34 cellular contexts compared by ENCODE assay signal in genomic region chr3:142907996-142908395, GRCh38. TPM values are rescaled to one million over a fixed set of nuclear protein-coding genes. Genes with fewer than 3 reads are reported as not detected.
"Had no signal": no experiment of that assay in that cellular context is flagged by ENCODE, and none has a peak within 500 bp of the region (broad histone marks: within the 10 kb centered on the region; RNA-seq: fewer than 3 reads in every experiment).

No MANE protein-coding gene starts in this region.

- H3K36me3 ChIP-seq: ascending aorta, cardiac muscle cell had no signal

- H3K27me3 ChIP-seq: ascending aorta had no signal

- H3K27ac ChIP-seq: ascending aorta, cardiac muscle cell, VCaP had no signal

- H3K4me3 Mint-ChIP-seq: activated B cell treated with CpG ODN at 0.5 μM for 24 hours; activated CD4-positive, alpha-beta memory T cell treated with anti-CD3 and anti-CD28 coated beads, Interleukin-2, amount 10 ng/mL, durations not matched to agents 7 days and 5 days; activated CD4-positive, alpha-beta T cell treated with anti-CD3 and anti-CD28 coated beads, Interleukin-2, amount 10 ng/mL, durations not matched to agents 24 days and 14 days; activated CD8-positive, alpha-beta memory T cell treated with anti-CD3 and anti-CD28 coated beads, Interleukin-2, amount 10 ng/mL, durations not matched to agents 7 days and 5 days; activated CD8-positive, alpha-beta T cell treated with anti-CD3 and anti-CD28 coated beads, Interleukin-2, amount 10 ng/mL, durations not matched to agents 7 days and 5 days; activated naive CD4-positive, alpha-beta T cell treated with anti-CD3 and anti-CD28 coated beads, Interleukin-2, amount 10 ng/mL, durations not matched to agents 7 days and 5 days; activated naive CD4-positive, alpha-beta T cell treated with anti-CD3 and anti-CD28 coated beads, Interleukin-2, amount 50 U/mL, for 24 hours; activated naive CD8-positive, alpha-beta T cell; activated naive CD8-positive, alpha-beta T cell treated with anti-CD3 and anti-CD28 coated beads, Interleukin-2, amount 10 ng/mL, durations not matched to agents 7 days and 5 days; activated naive CD8-positive, alpha-beta T cell treated with anti-CD3 and anti-CD28 coated beads, Interleukin-2, amount 50 U/mL, for 24 hours; activated T-cell treated with anti-CD3 and anti-CD28 coated beads, Interleukin-2, amount 50 U/mL, for 24 hours; brain; T-helper 1 cell treated with Interleukin-12 subunit alpha and Interleukin-12 subunit beta and Interleukin-4 antibody, amounts not matched to agents 30 μg/mL and 1 μg/mL, for 36 hours; T-helper 2 cell treated with Interferon-gamma antibody and Interleukin-4, amounts not matched to agents 5 μg/mL and 100 μg/mL, for 36 hours had no signal

- H3K4me3 ChIP-seq: ascending aorta, cardiac muscle cell had no signal

- DNase-seq: activated B cell treated with CpG ODN at 0.5 μM for 24 hours; activated CD4-positive, alpha-beta memory T cell treated with anti-CD3 and anti-CD28 coated beads, Interleukin-2, amount 10 ng/mL, durations not matched to agents 7 days and 5 days; activated CD4-positive, alpha-beta T cell treated with anti-CD3 and anti-CD28 coated beads for 4 hours; activated CD4-positive, alpha-beta T cell treated with anti-CD3 and anti-CD28 coated beads, Interleukin-2, amount 10 ng/mL, durations not matched to agents 24 days and 14 days; activated CD4-positive, alpha-beta T cell treated with anti-CD3 and anti-CD28 coated beads, Interleukin-2, amount 50 U/mL, for 48 hours; activated CD4-positive, CD25-positive, alpha-beta regulatory T cell treated with anti-CD3 and anti-CD28 coated beads, Interleukin-2, amount 50 U/mL, for 72 hours; activated CD8-positive, alpha-beta memory T cell treated with anti-CD3 and anti-CD28 coated beads for 24 hours; activated CD8-positive, alpha-beta memory T cell treated with anti-CD3 and anti-CD28 coated beads, Interleukin-2, amount 10 ng/mL, durations not matched to agents 7 days and 5 days; activated CD8-positive, alpha-beta memory T cell treated with anti-CD3 and anti-CD28 coated beads, Interleukin-2, amount 50 U/mL, for 48 hours; activated CD8-positive, alpha-beta T cell treated with anti-CD3 and anti-CD28 coated beads, Interleukin-2, amount 10 ng/mL, durations not matched to agents 7 days and 5 days; activated effector memory CD4-positive, alpha-beta T cell treated with Interleukin-2 at 50 U/mL for 16 hours; activated gamma-delta T cell; activated naive CD4-positive, alpha-beta T cell treated with anti-CD3 and anti-CD28 coated beads, Interleukin-2, amount 10 ng/mL, durations not matched to agents 7 days and 5 days; activated naive CD4-positive, alpha-beta T cell treated with Interleukin-2 at 50 U/mL for 16 hours; activated naive CD8-positive, alpha-beta T cell treated with anti-CD3 and anti-CD28 coated beads, Interleukin-2, amount 10 ng/mL, durations not matched to agents 7 days and 5 days; activated naive CD8-positive, alpha-beta T cell treated with anti-CD3 and anti-CD28 coated beads, Interleukin-2, amount 50 U/mL, for 24 hours; activated T-cell treated with anti-CD3 and anti-CD28 coated beads, Interleukin-2, amount 50 U/mL, for 24 hours; activated T-cell treated with anti-CD3 and anti-CD28 coated beads, Interleukin-2, amount 50 U/mL, for 48 hours; amygdala; anterior cingulate cortex; central memory CD4-positive, alpha-beta T cell; T-helper 1 cell; T-helper 9 cell had no signal

- ATAC-seq: activated CD8-positive, alpha-beta memory T cell treated with anti-CD3 and anti-CD28 coated beads, Interleukin-2, amount 10 ng/mL, durations not matched to agents 7 days and 5 days; activated CD8-positive, alpha-beta T cell treated with anti-CD3 and anti-CD28 coated beads, Interleukin-2, amount 10 ng/mL, durations not matched to agents 7 days and 5 days; activated naive CD8-positive, alpha-beta T cell treated with anti-CD3 and anti-CD28 coated beads, Interleukin-2, amount 50 U/mL, for 24 hours had no signal

- H3K9me3 ChIP-seq: ascending aorta had no signal

- H3K9me3 Mint-ChIP-seq: activated B cell treated with CpG ODN at 0.5 μM for 24 hours; activated CD4-positive, alpha-beta memory T cell treated with anti-CD3 and anti-CD28 coated beads, Interleukin-2, amount 10 ng/mL, durations not matched to agents 7 days and 5 days; activated naive CD4-positive, alpha-beta T cell treated with anti-CD3 and anti-CD28 coated beads, Interleukin-2, amount 10 ng/mL, durations not matched to agents 7 days and 5 days; activated naive CD4-positive, alpha-beta T cell treated with anti-CD3 and anti-CD28 coated beads, Interleukin-2, amount 50 U/mL, for 24 hours; activated naive CD8-positive, alpha-beta T cell treated with anti-CD3 and anti-CD28 coated beads, Interleukin-2, amount 10 ng/mL, durations not matched to agents 7 days and 5 days; activated naive CD8-positive, alpha-beta T cell treated with anti-CD3 and anti-CD28 coated beads, Interleukin-2, amount 50 U/mL, for 24 hours; activated T-cell treated with anti-CD3 and anti-CD28 coated beads, Interleukin-2, amount 50 U/mL, for 24 hours; activated T-helper 2 cell treated with anti-CD3 and anti-CD28 coated beads, Interferon-gamma antibody, Interleukin-2, Interleukin-4, amounts not matched to agents 10 μg/mL and 5 μg/mL and 100 μg/mL, durations not matched to agents 14 hours and 24 hours and 36 hours; brain; T-helper 1 cell treated with Interleukin-12 subunit alpha and Interleukin-12 subunit beta and Interleukin-4 antibody, amounts not matched to agents 30 μg/mL and 1 μg/mL, for 36 hours; T-helper 2 cell treated with Interferon-gamma antibody and Interleukin-4, amounts not matched to agents 5 μg/mL and 100 μg/mL, for 36 hours had no signal

- H3K4me1 Mint-ChIP-seq: activated naive CD4-positive, alpha-beta T cell treated with anti-CD3 and anti-CD28 coated beads, Interleukin-2, amount 10 ng/mL, durations not matched to agents 7 days and 5 days; activated naive CD4-positive, alpha-beta T cell treated with anti-CD3 and anti-CD28 coated beads, Interleukin-2, amount 50 U/mL, for 24 hours; activated naive CD8-positive, alpha-beta T cell treated with anti-CD3 and anti-CD28 coated beads, Interleukin-2, amount 10 ng/mL, durations not matched to agents 7 days and 5 days had no signal

- H3K27ac Mint-ChIP-seq: activated B cell treated with CpG ODN at 0.5 μM for 24 hours; activated CD4-positive, alpha-beta memory T cell treated with anti-CD3 and anti-CD28 coated beads, Interleukin-2, amount 10 ng/mL, durations not matched to agents 7 days and 5 days; activated CD4-positive, alpha-beta T cell treated with anti-CD3 and anti-CD28 coated beads, Interleukin-2, amount 10 ng/mL, durations not matched to agents 24 days and 14 days; activated CD8-positive, alpha-beta memory T cell treated with anti-CD3 and anti-CD28 coated beads, Interleukin-2, amount 10 ng/mL, durations not matched to agents 7 days and 5 days; activated CD8-positive, alpha-beta T cell treated with anti-CD3 and anti-CD28 coated beads, Interleukin-2, amount 10 ng/mL, durations not matched to agents 7 days and 5 days; activated naive CD4-positive, alpha-beta T cell treated with anti-CD3 and anti-CD28 coated beads, Interleukin-2, amount 10 ng/mL, durations not matched to agents 7 days and 5 days; activated naive CD4-positive, alpha-beta T cell treated with anti-CD3 and anti-CD28 coated beads, Interleukin-2, amount 50 U/mL, for 24 hours; activated naive CD8-positive, alpha-beta T cell; activated naive CD8-positive, alpha-beta T cell treated with anti-CD3 and anti-CD28 coated beads, Interleukin-2, amount 10 ng/mL, durations not matched to agents 7 days and 5 days; activated naive CD8-positive, alpha-beta T cell treated with anti-CD3 and anti-CD28 coated beads, Interleukin-2, amount 50 U/mL, for 24 hours; activated T-cell treated with anti-CD3 and anti-CD28 coated beads, Interleukin-2, amount 50 U/mL, for 24 hours; activated T-helper 2 cell treated with anti-CD3 and anti-CD28 coated beads, Interferon-gamma antibody, Interleukin-2, Interleukin-4, amounts not matched to agents 10 μg/mL and 5 μg/mL and 100 μg/mL, durations not matched to agents 14 hours and 24 hours and 36 hours; T-helper 1 cell treated with Interleukin-12 subunit alpha and Interleukin-12 subunit beta and Interleukin-4 antibody, amounts not matched to agents 30 μg/mL and 1 μg/mL, for 36 hours; T-helper 2 cell treated with Interferon-gamma antibody and Interleukin-4, amounts not matched to agents 5 μg/mL and 100 μg/mL, for 36 hours had no signal

- H3K36me3 Mint-ChIP-seq: activated CD8-positive, alpha-beta memory T cell treated with anti-CD3 and anti-CD28 coated beads, Interleukin-2, amount 10 ng/mL, durations not matched to agents 7 days and 5 days; activated naive CD4-positive, alpha-beta T cell treated with anti-CD3 and anti-CD28 coated beads, Interleukin-2, amount 10 ng/mL, durations not matched to agents 7 days and 5 days; activated naive CD4-positive, alpha-beta T cell treated with anti-CD3 and anti-CD28 coated beads, Interleukin-2, amount 50 U/mL, for 24 hours; activated naive CD8-positive, alpha-beta T cell; activated naive CD8-positive, alpha-beta T cell treated with anti-CD3 and anti-CD28 coated beads, Interleukin-2, amount 10 ng/mL, durations not matched to agents 7 days and 5 days; brain had no signal

RNA-seq across cellular contexts. Expression of gene PCOLCE2, which starts 19.1 kb away (rescaled TPM):
- total RNA-seq: activated B cell treated with CpG ODN at 0.5 μM for 24 hours; activated CD8-positive, alpha-beta memory T cell treated with anti-CD3 and anti-CD28 coated beads, Interleukin-2, amount 10 ng/mL, durations not matched to agents 7 days and 5 days; activated CD8-positive, alpha-beta T cell treated with anti-CD3 and anti-CD28 coated beads, Interleukin-2, amount 10 ng/mL, durations not matched to agents 7 days and 5 days; activated naive CD8-positive, alpha-beta T cell treated with anti-CD3 and anti-CD28 coated beads, Interleukin-2, amount 10 ng/mL, durations not matched to agents 7 days and 5 days; activated T-helper 2 cell treated with anti-CD3 and anti-CD28 coated beads, Interferon-gamma antibody, Interleukin-2, Interleukin-4, amounts not matched to agents 10 μg/mL and 5 μg/mL and 100 μg/mL, durations not matched to agents 14 hours and 24 hours and 36 hours had no signal

RNA-seq across cellular contexts. Expression of gene PAQR9, which starts 55.5 kb away (rescaled TPM):
- total RNA-seq: activated B cell treated with CpG ODN at 0.5 μM for 24 hours; activated CD4-positive, alpha-beta memory T cell treated with anti-CD3 and anti-CD28 coated beads, Interleukin-2, amount 10 ng/mL, durations not matched to agents 7 days and 5 days; activated CD4-positive, alpha-beta T cell treated with anti-CD3 and anti-CD28 coated beads, Interleukin-2, amount 10 ng/mL, durations not matched to agents 24 days and 14 days; activated CD8-positive, alpha-beta memory T cell treated with anti-CD3 and anti-CD28 coated beads, Interleukin-2, amount 10 ng/mL, durations not matched to agents 7 days and 5 days; activated CD8-positive, alpha-beta T cell treated with anti-CD3 and anti-CD28 coated beads, Interleukin-2, amount 10 ng/mL, durations not matched to agents 7 days and 5 days; activated naive CD8-positive, alpha-beta T cell treated with anti-CD3 and anti-CD28 coated beads, Interleukin-2, amount 10 ng/mL, durations not matched to agents 7 days and 5 days; activated T-helper 2 cell treated with anti-CD3 and anti-CD28 coated beads, Interferon-gamma antibody, Interleukin-2, Interleukin-4, amounts not matched to agents 10 μg/mL and 5 μg/mL and 100 μg/mL, durations not matched to agents 14 hours and 24 hours and 36 hours; ascending aorta; bronchial epithelial cell; chondrocyte had no signal
